In the genomic region with DNA sequence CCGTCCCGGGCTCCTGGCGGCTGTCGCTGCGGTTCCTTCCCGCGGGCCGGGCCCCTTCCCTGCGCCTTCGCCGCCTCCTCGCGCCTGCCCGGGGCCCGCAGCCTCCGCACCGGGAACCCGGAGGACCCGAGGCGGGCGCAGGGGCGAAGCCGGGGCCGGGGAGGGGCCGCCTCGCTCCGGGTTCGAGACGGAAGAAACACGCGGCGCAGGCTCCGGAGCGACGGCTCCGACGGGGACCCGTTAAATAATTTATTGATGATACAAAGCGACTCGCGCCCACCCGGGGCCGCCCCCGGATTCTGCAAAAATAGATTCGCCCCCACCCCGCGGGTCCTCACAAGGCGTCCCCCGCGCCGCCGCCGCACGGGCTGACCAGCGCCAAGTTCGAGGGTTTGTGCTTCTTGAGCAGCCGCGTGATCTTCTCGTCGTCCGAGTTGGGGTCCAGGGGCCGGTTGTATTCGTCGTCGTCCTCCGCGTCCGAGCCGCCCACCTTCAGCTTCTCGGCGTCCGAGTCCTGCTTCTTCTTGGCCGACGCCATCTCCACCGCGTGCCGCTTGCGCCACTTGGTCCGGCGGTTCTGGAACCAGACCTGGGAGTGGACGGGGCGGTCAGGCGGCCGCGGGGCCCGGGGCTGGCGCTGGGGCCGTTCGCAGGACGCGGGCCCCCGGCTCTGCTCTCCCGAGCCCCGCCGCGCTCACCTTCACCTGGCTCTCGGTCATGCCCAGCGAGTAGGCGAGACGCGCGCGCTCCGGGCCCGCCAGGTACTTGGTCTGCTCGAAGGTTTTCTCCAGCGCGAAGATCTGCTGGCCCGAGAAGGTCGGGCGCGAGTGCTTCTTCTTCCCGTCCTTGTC, we compare ENCODE assay signal across 28 cellular contexts. TPM values are rescaled to one million over a fixed set of nuclear protein-coding genes. Genes with fewer than 3 reads are reported as not detected.
DNase-seq lines count a peak whose midpoint lies in the region; ATAC-seq, FAIRE-seq and TF ChIP-seq lines count a peak whose summit lies in the region.
"Had no signal": no experiment of that assay in that cellular context is flagged by ENCODE, and none has a peak within 500 bp of the region (broad histone marks: within the 10 kb centered on the region; RNA-seq: fewer than 3 reads in every experiment).

No MANE protein-coding gene starts in this region.

- peak overlapping the region; percentile 68 for H4K8ac ChIP-seq in H1 (ENCODE audit: extremely low read depth, insufficient read depth, low read length)

- no peak overlapping the region for H3K27ac ChIP-seq in H1 (ENCODE audit: low read depth, low read length)
- no peak overlapping the region for H3K27ac ChIP-seq in neural progenitor cell
- H3K27ac ChIP-seq in tibial nerve: no peak overlapping the region
- H3K27ac ChIP-seq: BLaER1 treated with 17β-estradiol and CSF1 and Interleukin-3, amounts not matched to agents 10 nM and 100 nM; heart left ventricle; SK-N-MC; VCaP had no signal

- no peak for FAIRE-seq in H1 (lab: Jason Lieb, UNC)
- FAIRE-seq: A204.1, colon, endometrium had no signal

- no peak overlapping the region for H2BK120ac ChIP-seq in H1 (replicated peaks; ENCODE audit: low read depth, low read length)

- 12% methylated on average over 51 of the region's 113 CpGs; no CpG with 5 or more reads in 1 of the 2 experiments for WGBS in H1 (ENCODE audit: extremely low coverage in 1 of 2, insufficient coverage in 1 of 2, insufficient read length in 1 of 2, insufficient replicate concordance in 2 of 2, low coverage in 1 of 2, low lambda C conversion rate in 2 of 2, missing lambda C conversion rate in 1 of 2), 2 experiments
- 9 to 11% methylated on average over 48 to 91 of the region's 113 CpGs for WGBS in tibial nerve, 2 donors

- peaks cover 4% of the 10 kb centered on the region for H3K4me1 Mint-ChIP-seq in activated T-cell treated with anti-CD3 and anti-CD28 coated beads, Interleukin-2, amount 50 U/mL, for 24 hours (ENCODE audit: low read depth)
- H3K4me1 Mint-ChIP-seq in activated T-cell treated with anti-CD3 and anti-CD28 coated beads, Interleukin-2, amount 50 U/mL, for 72 hours (ENCODE audit: low read depth): no peaks in the 10 kb centered on the region
- H3K4me1 Mint-ChIP-seq in neural progenitor cell (peaks cover 11% of the 10 kb centered on the region), chondrocyte (ENCODE audit: low read depth) (no peaks in the 10 kb centered on the region)
- H3K4me1 Mint-ChIP-seq: activated CD4-positive, alpha-beta memory T cell treated with anti-CD3 and anti-CD28 coated beads, Interleukin-2, amount 10 ng/mL, durations not matched to agents 7 days and 5 days had no signal

- H2AK5ac ChIP-seq in H1 (ENCODE audit: low read depth, low read length): no peak overlapping the region

- H3K23me2 ChIP-seq in H1 (ENCODE audit: low read depth, low read length): peaks cover 7% of the 10 kb centered on the region; the same call in 1 of the 2 replicates

- H3K9me3 ChIP-seq in H1 (ENCODE audit: insufficient read depth in 2 of 2, low read depth in 1 of 2, low read length in 1 of 2) (no peaks in the 10 kb centered on the region; a peak in 1 of 4 replicates), neural progenitor cell (ENCODE audit: low read depth) (no peaks in the 10 kb centered on the region), tibial nerve (peaks cover 0 to 5% (median 0%) of the 10 kb centered on the region in 4 donors)
- H3K9me3 ChIP-seq: heart left ventricle had no signal

- H3K36me3 Mint-ChIP-seq in activated T-cell treated with anti-CD3 and anti-CD28 coated beads, Interleukin-2, amount 50 U/mL, for 24 hours (ENCODE audit: low read depth): peaks cover 30% of the 10 kb centered on the region
- H3K36me3 Mint-ChIP-seq in activated T-cell treated with anti-CD3 and anti-CD28 coated beads, Interleukin-2, amount 50 U/mL, for 72 hours (ENCODE audit: insufficient read depth in 2 of 2): peaks cover 0 to 4% of the 10 kb centered on the region in 2 donors
- peaks cover 7% of the 10 kb centered on the region for H3K36me3 Mint-ChIP-seq in neural progenitor cell
- peaks cover 21% of the 10 kb centered on the region for H3K36me3 Mint-ChIP-seq in chondrocyte (ENCODE audit: low read depth)

- POLR2A ChIA-PET in H1 (lab: Charles Lee; ENCODE audit: partially characterized antibody): interaction anchor here (1.1 kb wide), 1 partner anchor 130 kb away, joined by 3 read pairs; no protein-coding TSS in a partner anchor

- H2BK15ac ChIP-seq in H1 (ENCODE audit: low read length): no peak overlapping the region

- no peak overlapping the region for H4K91ac ChIP-seq in H1 (replicated peaks; ENCODE audit: insufficient read length, low read length)

- H3K79me2 ChIP-seq in H1 (ENCODE audit: control insufficient read depth in 1 of 2, insufficient read depth in 2 of 2, low read length in 2 of 2): no peaks in the 10 kb centered on the region
- H3K79me2 ChIP-seq in neural progenitor cell (ENCODE audit: low read depth): no peaks in the 10 kb centered on the region

- no peak overlapping the region for H3K27ac Mint-ChIP-seq in activated T-cell treated with anti-CD3 and anti-CD28 coated beads, Interleukin-2, amount 50 U/mL, for 24 hours
- no peak overlapping the region for H3K27ac Mint-ChIP-seq in activated T-cell treated with anti-CD3 and anti-CD28 coated beads, Interleukin-2, amount 50 U/mL, for 72 hours
- no peak overlapping the region for H3K27ac Mint-ChIP-seq in neural progenitor cell
- no peak overlapping the region for H3K27ac Mint-ChIP-seq in chondrocyte (ENCODE audit: unreplicated experiment)
- H3K27ac Mint-ChIP-seq: activated CD4-positive, alpha-beta memory T cell treated with anti-CD3 and anti-CD28 coated beads, Interleukin-2, amount 10 ng/mL, durations not matched to agents 7 days and 5 days; immature natural killer cell; naive thymus-derived CD8-positive, alpha-beta T cell had no signal

- DNase-seq in activated T-cell treated with anti-CD3 and anti-CD28 coated beads, Interleukin-2, amount 50 U/mL, for 24 hours: peak; percentile 37
- no peak for DNase-seq in activated T-cell treated with anti-CD3 and anti-CD28 coated beads, Interleukin-2, amount 50 U/mL, for 72 hours
- DNase-seq in H1 (ENCODE audit: low read depth in 1 of 2, low spot score in 2 of 2) (peak in 1 of 2 experiments; percentile 75), neural progenitor cell (ENCODE audit: low spot score) (peak; percentile 56), tibial nerve (ENCODE audit: low spot score in 2 of 2) (no peak), amniotic stem cell (lab: John Stamatoyannopoulos, UW) (no peak), middle frontal gyrus (ENCODE audit: extremely low spot score, low spot score) (no peak), chondrocyte (ENCODE audit: low spot score) (no peak)
- DNase-seq: activated CD4-positive, alpha-beta memory T cell treated with anti-CD3 and anti-CD28 coated beads, Interleukin-2, amount 10 ng/mL, durations not matched to agents 7 days and 5 days; activated naive CD4-positive, alpha-beta T cell treated with Interleukin-2 at 50 U/mL for 16 hours; activated T-cell treated with anti-CD3 and anti-CD28 coated beads, Interleukin-2, amount 50 U/mL, for 1 hour; EL; heart left ventricle; immature natural killer cell; naive thymus-derived CD8-positive, alpha-beta T cell; NCI-H1105; NCI-H2029 treated with DMSO at 0.1 percent for 48 hours; NCI-H446; stimulated activated naive B cell treated with anti-CD40 and anti-IgM and Interleukin-4, amounts not matched to agents 10 μg/mL and 1 μg/mL and 100 μg/mL, for 72 hours had no signal

- TF ChIP-seq POLR2A in H1 (IDR thresholded peaks at IDR 0.05; ENCODE audit: control extremely low read depth in 1 of 2, low read depth in 2 of 2, low read length in 2 of 2): no peak
- no peak for TF ChIP-seq POLR2A in tibial nerve (IDR thresholded peaks at IDR 0.05)

- no peaks in the 10 kb centered on the region for H3K79me1 ChIP-seq in H1 (ENCODE audit: low read depth, low read length)

- H3K27me3 Mint-ChIP-seq in activated T-cell treated with anti-CD3 and anti-CD28 coated beads, Interleukin-2, amount 50 U/mL, for 24 hours: peaks cover 43% of the 10 kb centered on the region
- peaks cover 3% of the 10 kb centered on the region for H3K27me3 Mint-ChIP-seq in activated T-cell treated with anti-CD3 and anti-CD28 coated beads, Interleukin-2, amount 50 U/mL, for 72 hours (ENCODE audit: low read depth)
- H3K27me3 Mint-ChIP-seq in neural progenitor cell (ENCODE audit: insufficient read depth, low read depth) (peaks cover 40% of the 10 kb centered on the region), chondrocyte (ENCODE audit: low read depth) (peaks cover 9% of the 10 kb centered on the region)

- H3K36me3 ChIP-seq in H1 (ENCODE audit: control insufficient read depth in 2 of 4, insufficient read depth in 4 of 4, low read length in 3 of 4): peaks cover 0 to 28% (median 0%) of the 10 kb centered on the region in 4 experiments; a peak in 2 of 8 replicates
- H3K36me3 ChIP-seq in neural progenitor cell: no peaks in the 10 kb centered on the region
- peaks cover 0 to 46% (median 9%) of the 10 kb centered on the region in 3 donors for H3K36me3 ChIP-seq in tibial nerve

- H3K4me3 ChIP-seq in H1 (ENCODE audit: extremely low read depth in 1 of 4, insufficient read depth in 2 of 4, low read depth in 3 of 4, low read length in 4 of 4) (peak overlapping the region in 1 of 4 experiments; percentile 51; a peak in 3 of 8 replicates), neural progenitor cell (peak overlapping the region; percentile 40), tibial nerve (peak overlapping the region in 3 of 4 donors; percentile 5 to 30 (median 12))
- H3K4me3 ChIP-seq: SK-N-MC had no signal

- no peak for TF ChIP-seq RAD21 in H1 (IDR thresholded peaks at IDR 0.05 in 1 of 2, conservative IDR thresholded peaks at IDR 0.05 in 1 of 2; ENCODE audit: low read depth in 2 of 2, low read length in 2 of 2)

- no peak overlapping the region for H3K18ac ChIP-seq in H1 (ENCODE audit: extremely low read depth, low read length)

- H3K4ac ChIP-seq in H1 (replicated peaks; ENCODE audit: insufficient read length, low read depth, low read length): no peak overlapping the region

- peak overlapping the region; percentile 46 to 70 for H3K4me2 ChIP-seq in H1 (ENCODE audit: insufficient read depth in 1 of 2, low read depth in 2 of 2, low read length in 2 of 2)
- H3K4me2 ChIP-seq in neural progenitor cell: peak overlapping the region; percentile 85
- H3K4me2 ChIP-seq: BLaER1 treated with 17β-estradiol and CSF1 and Interleukin-3, amounts not matched to agents 10 nM and 100 nM had no signal

- no peak overlapping the region for H3K14ac ChIP-seq in H1 (ENCODE audit: insufficient read length)

- no peak overlapping the region for H3K23ac ChIP-seq in H1 (ENCODE audit: insufficient read length)

- H2AFZ ChIP-seq in H1 (ENCODE audit: low read length): no peak overlapping the region
- H2AFZ ChIP-seq in neural progenitor cell (replicated peaks): no peak overlapping the region

- peaks cover 69 to 83% (median 81%) of the 10 kb centered on the region in 4 experiments for H3K27me3 ChIP-seq in H1 (replicated peaks in 1 of 4; ENCODE audit: control insufficient read depth in 3 of 4, extremely low read depth in 1 of 4, insufficient read depth in 3 of 4, low read length in 3 of 4)
- peaks cover 98% of the 10 kb centered on the region for H3K27me3 ChIP-seq in neural progenitor cell
- peaks cover 6 to 59% of the 10 kb centered on the region in 2 donors for H3K27me3 ChIP-seq in tibial nerve

- H2BK12ac ChIP-seq in H1 (ENCODE audit: low read depth, low read length): no peak overlapping the region

- peaks cover 21% of the 10 kb centered on the region for H3F3A ChIP-seq in neural progenitor cell (ENCODE audit: low read depth)

- CTCF ChIA-PET in H1 (lab: Charles Lee; ENCODE audit: partially characterized antibody): interaction anchor here (1.2 kb wide), 1 partner anchor 130 kb away, joined by 3 read pairs; no protein-coding TSS in a partner anchor

- no peak for TF ChIP-seq CTCF in H1 (IDR thresholded peaks at IDR 0.05; ENCODE audit: control extremely low read depth in 1 of 3, insufficient read depth in 1 of 3, low read depth in 1 of 3, low read length in 3 of 3)
- TF ChIP-seq CTCF in neural progenitor cell (IDR thresholded peaks at IDR 0.05): no peak
- TF ChIP-seq CTCF in tibial nerve (IDR thresholded peaks at IDR 0.05): no peak
- TF ChIP-seq CTCF in chondrocyte (IDR thresholded peaks at IDR 0.05): no peak

- H3K9ac ChIP-seq in H1 (replicated peaks in 1 of 4; ENCODE audit: extremely low read depth in 1 of 4, low read depth in 3 of 4, low read length in 3 of 4) (no peak overlapping the region), neural progenitor cell (no peak overlapping the region)
- H3K9ac ChIP-seq: BLaER1 treated with 17β-estradiol and CSF1 and Interleukin-3, amounts not matched to agents 10 nM and 100 nM had no signal

- H4K20me1 ChIP-seq in H1 (replicated peaks in 1 of 2; ENCODE audit: control insufficient read depth in 1 of 2, insufficient read depth in 2 of 2, low read length in 2 of 2) (peaks cover 6 to 13% of the 10 kb centered on the region in 2 experiments), neural progenitor cell (ENCODE audit: low read depth) (peaks cover 81% of the 10 kb centered on the region)

- no peak for ATAC-seq in activated T-cell treated with anti-CD3 and anti-CD28 coated beads, Interleukin-2, amount 50 U/mL, for 72 hours (replicated peaks in 1 of 2)
- ATAC-seq: HCT116; heart left ventricle; naive thymus-derived CD8-positive, alpha-beta T cell had no signal

- no peak overlapping the region for H4K5ac ChIP-seq in H1 (ENCODE audit: insufficient read length, low read depth, low read length)

- H3K4me1 ChIP-seq in H1 (replicated peaks in 1 of 4; ENCODE audit: control insufficient read depth in 3 of 4, insufficient read depth in 4 of 4, low read length in 3 of 4): peaks cover 0 to 29% (median 12%) of the 10 kb centered on the region in 4 experiments; a peak in 6 of 7 replicates
- peaks cover 29% of the 10 kb centered on the region for H3K4me1 ChIP-seq in neural progenitor cell
- H3K4me1 ChIP-seq in tibial nerve: peaks cover 0 to 45% (median 24%) of the 10 kb centered on the region in 4 donors

- no peaks in the 10 kb centered on the region for H3K9me3 Mint-ChIP-seq in activated T-cell treated with anti-CD3 and anti-CD28 coated beads, Interleukin-2, amount 50 U/mL, for 24 hours
- H3K9me3 Mint-ChIP-seq in activated T-cell treated with anti-CD3 and anti-CD28 coated beads, Interleukin-2, amount 50 U/mL, for 72 hours: no peaks in the 10 kb centered on the region
- H3K9me3 Mint-ChIP-seq in neural progenitor cell (no peaks in the 10 kb centered on the region), chondrocyte (ENCODE audit: low read depth) (no peaks in the 10 kb centered on the region)
- H3K9me3 Mint-ChIP-seq: activated CD4-positive, alpha-beta memory T cell treated with anti-CD3 and anti-CD28 coated beads, Interleukin-2, amount 10 ng/mL, durations not matched to agents 7 days and 5 days; immature natural killer cell; stimulated activated naive B cell treated with anti-CD40 and anti-IgM and Interleukin-4, amounts not matched to agents 10 μg/mL and 1 μg/mL and 100 μg/mL, for 72 hours had no signal

- H2BK5ac ChIP-seq in H1 (ENCODE audit: low read depth, low read length): no peak overlapping the region

- H3K4me3 Mint-ChIP-seq in activated T-cell treated with anti-CD3 and anti-CD28 coated beads, Interleukin-2, amount 50 U/mL, for 24 hours: no peak overlapping the region
- no peak overlapping the region for H3K4me3 Mint-ChIP-seq in activated T-cell treated with anti-CD3 and anti-CD28 coated beads, Interleukin-2, amount 50 U/mL, for 72 hours
- H3K4me3 Mint-ChIP-seq in neural progenitor cell (no peak overlapping the region), chondrocyte (ENCODE audit: unreplicated experiment) (no peak overlapping the region)
- H3K4me3 Mint-ChIP-seq: activated CD4-positive, alpha-beta memory T cell treated with anti-CD3 and anti-CD28 coated beads, Interleukin-2, amount 10 ng/mL, durations not matched to agents 7 days and 5 days had no signal

- no peak for TF ChIP-seq EP300 in H1 (IDR thresholded peaks at IDR 0.05; ENCODE audit: borderline replicate concordance in 1 of 2, low read depth in 2 of 2, low read length in 2 of 2)
- no peak for TF ChIP-seq EP300 in tibial nerve (IDR thresholded peaks at IDR 0.05)

- H3K56ac ChIP-seq in H1 (replicated peaks; ENCODE audit: insufficient read length, low read depth, low read length): no peak overlapping the region

- H2BK20ac ChIP-seq in H1 (ENCODE audit: low read length): no peak overlapping the region

RNA-seq across cellular contexts. Expression of a gene that starts 1.1 kb away (rescaled TPM):
- not detected for total RNA-seq in activated T-cell treated with anti-CD3 and anti-CD28 coated beads, Interleukin-2, amount 50 U/mL, for 72 hours
- total RNA-seq in H1 (2021; fragmentation: NEBNext Ultra II Directional; extraction: Animal tissue kit (Norgen Biotek cat#: 25700)): not detected in 2 replicates
- 0.06 and 0.14 TPM in 2 replicates for polyA plus RNA-seq in H1 (2011; rRNA removed)
- polyA plus RNA-seq in H1 (2011; cell fraction: cytosol; rRNA removed): 0.09 TPM
- 0.11 TPM for polyA plus RNA-seq in H1 (2011; cell fraction: nucleus; rRNA removed)
- 2.4 to 6.7 TPM (median 4.4 TPM) in 4 replicates for polyA plus RNA-seq in H1 (2012, experiment 1 of 2)
- polyA plus RNA-seq in H1 (2012, experiment 2 of 2): 0.08 TPM
- polyA plus RNA-seq in H1 (2013, experiment 1 of 2): not detected
- not detected for polyA plus RNA-seq in H1 (2013, experiment 2 of 2)
- polyA minus RNA-seq in H1 (2011; rRNA and poly(A)+ RNA removed): not detected in 2 replicates
- not detected for polyA minus RNA-seq in H1 (2011; cell fraction: cytosol; rRNA and poly(A)+ RNA removed)
- not detected for polyA minus RNA-seq in H1 (2011; cell fraction: nucleus; rRNA and poly(A)+ RNA removed)
- total RNA-seq in neural progenitor cell (ENCODE audit: low replicate concordance) (not detected in 2 replicates), tibial nerve (10 to 100 TPM in 1 of 4 donors, 1 to 10 TPM in 2, under 1 TPM in 1; 0.20 to 10.3 (median 2.5) TPM), chondrocyte (not detected in 3 replicates)
- total RNA-seq: activated CD4-positive, alpha-beta memory T cell treated with anti-CD3 and anti-CD28 coated beads, Interleukin-2, amount 10 ng/mL, durations not matched to agents 7 days and 5 days; heart left ventricle; naive thymus-derived CD8-positive, alpha-beta T cell; T-helper 2 cell treated with Interferon-gamma antibody and Interleukin-4, amounts not matched to agents 100 ng/mL and 5 ng/mL, for 36 hours; ureter had no signal
- polyA plus RNA-seq: immature natural killer cell had no signal

Comparison
In these comparisons a context has a peak if more than half of its experiments do, and no peak if none do; other contexts are left out.
1. DNase-seq: peak in activated T-cell treated with anti-CD3 and anti-CD28 coated beads, Interleukin-2, amount 50 U/mL, for 24 hours (single experiment) and neural progenitor cell (single experiment); none in activated T-cell treated with anti-CD3 and anti-CD28 coated beads, Interleukin-2, amount 50 U/mL, for 72 hours (0 of 2), tibial nerve (0 of 2), amniotic stem cell (single experiment), middle frontal gyrus (single experiment) and chondrocyte (single experiment).